In the genomic region with DNA sequence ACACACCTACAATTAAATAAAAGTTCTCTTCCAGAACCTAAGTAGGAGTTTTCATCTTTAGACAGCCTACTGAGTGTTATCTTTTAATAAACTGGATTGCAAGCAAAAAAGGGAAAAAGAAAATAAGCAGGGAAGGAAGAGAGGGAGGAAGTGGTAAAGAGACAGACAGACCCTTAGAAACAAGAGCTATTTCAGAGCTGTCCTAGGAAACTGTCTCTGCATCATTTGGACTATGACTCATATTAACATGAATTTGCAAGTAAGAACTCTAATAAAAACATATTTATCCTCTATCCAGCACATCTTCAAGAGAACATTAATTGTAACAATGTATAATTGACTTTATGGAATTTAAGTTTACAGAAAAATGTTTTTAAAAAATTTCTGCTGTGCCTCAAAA, we compare ENCODE assay signal across 16 cellular contexts.
DNase-seq lines count a peak whose midpoint lies in the region; ATAC-seq and TF ChIP-seq lines count a peak whose summit lies in the region.
"Had no signal": no experiment of that assay in that cellular context is flagged by ENCODE, and none has a peak within 500 bp of the region (broad histone marks: within the 10 kb centered on the region; RNA-seq: fewer than 3 reads in every experiment).

No MANE protein-coding gene starts in this region.

- TF ChIP-seq CTCF in astrocyte of the spinal cord (IDR thresholded peaks at IDR 0.05; ENCODE audit: low read depth, low read length): no peak

- no peaks in the 10 kb centered on the region for H3K27me3 ChIP-seq in BLaER1

- H3K4me1 ChIP-seq in BLaER1: peaks cover 7% of the 10 kb centered on the region

- DNase-seq in NCI-H748 (lab: John Stamatoyannopoulos, UW; ENCODE audit: unreplicated experiment) (peak; percentile 41), astrocyte of the spinal cord (ENCODE audit: low read depth, low spot score) (peak; percentile 10), foreskin melanocyte (peak; percentile 3), activated gamma-delta T cell treated with Interleukin-2 at 50 U/mL for 16 hours (no peak)
- DNase-seq in activated naive CD8-positive, alpha-beta T cell treated with anti-CD3 and anti-CD28 coated beads, Interleukin-2, amount 50 U/mL, for 24 hours: no peak
- DNase-seq: Calu3; CD4-positive, alpha-beta T cell; H9; NCI-H1436; NCI-H2029 treated with DMSO at 0.1 percent for 48 hours; NCI-H510A; SIG-M5 had no signal

- no peak overlapping the region for H3K9ac ChIP-seq in BLaER1

- H3K27ac ChIP-seq in BLaER1: no peak overlapping the region

- H3K4me1 Mint-ChIP-seq in activated naive CD8-positive, alpha-beta T cell treated with anti-CD3 and anti-CD28 coated beads, Interleukin-2, amount 50 U/mL, for 24 hours: no peaks in the 10 kb centered on the region

- no peak overlapping the region for H3K27ac Mint-ChIP-seq in activated naive CD8-positive, alpha-beta T cell treated with anti-CD3 and anti-CD28 coated beads, Interleukin-2, amount 50 U/mL, for 24 hours
- H3K27ac Mint-ChIP-seq: CD4-positive, alpha-beta T cell; H9 had no signal

- no peaks in the 10 kb centered on the region for H3K36me3 ChIP-seq in BLaER1

- H4K20me1 ChIP-seq in BLaER1: no peaks in the 10 kb centered on the region

- ATAC-seq in GM21381 (IDR thresholded peaks at IDR 0.05; ENCODE audit: unreplicated experiment) (no peak), GM21515 (IDR thresholded peaks at IDR 0.05; ENCODE audit: unreplicated experiment) (no peak)
- ATAC-seq in activated naive CD8-positive, alpha-beta T cell treated with anti-CD3 and anti-CD28 coated beads, Interleukin-2, amount 50 U/mL, for 24 hours: no peak
- ATAC-seq: K562 had no signal

- no peak overlapping the region for H3K4me3 Mint-ChIP-seq in activated naive CD8-positive, alpha-beta T cell treated with anti-CD3 and anti-CD28 coated beads, Interleukin-2, amount 50 U/mL, for 24 hours
- H3K4me3 Mint-ChIP-seq: CD4-positive, alpha-beta T cell; H9 had no signal

- H3K4me2 ChIP-seq in BLaER1: peak overlapping the region; percentile 22; the same call in 1 of the 2 replicates

- H3K9me3 Mint-ChIP-seq in activated naive CD8-positive, alpha-beta T cell treated with anti-CD3 and anti-CD28 coated beads, Interleukin-2, amount 50 U/mL, for 24 hours: no peaks in the 10 kb centered on the region
- H3K9me3 Mint-ChIP-seq: CD4-positive, alpha-beta T cell; H9 had no signal

- H3K4me3 ChIP-seq in BLaER1 (no peak overlapping the region), astrocyte of the spinal cord (ENCODE audit: low read depth, low read length) (no peak overlapping the region)
- H3K4me3 ChIP-seq: K562 had no signal

- H3K27me3 Mint-ChIP-seq in activated naive CD8-positive, alpha-beta T cell treated with anti-CD3 and anti-CD28 coated beads, Interleukin-2, amount 50 U/mL, for 24 hours: no peaks in the 10 kb centered on the region
- H3K27me3 Mint-ChIP-seq: CD4-positive, alpha-beta T cell had no signal

- in situ Hi-C loops in astrocyte of the spinal cord (cut with HindIII; ENCODE audit: low sequenced_read_pairs): no loop called here

- no peaks in the 10 kb centered on the region for H3K9me3 ChIP-seq in BLaER1

- no peaks in the 10 kb centered on the region for H3K36me3 Mint-ChIP-seq in activated naive CD8-positive, alpha-beta T cell treated with anti-CD3 and anti-CD28 coated beads, Interleukin-2, amount 50 U/mL, for 24 hours (ENCODE audit: low read depth)

Comparison
In these comparisons a context has a peak if more than half of its experiments do, and no peak if none do; other contexts are left out.
1. DNase-seq: peak in NCI-H748 (single experiment), astrocyte of the spinal cord (single experiment) and foreskin melanocyte (single experiment); none in activated gamma-delta T cell treated with Interleukin-2 at 50 U/mL for 16 hours (single experiment) and activated naive CD8-positive, alpha-beta T cell treated with anti-CD3 and anti-CD28 coated beads, Interleukin-2, amount 50 U/mL, for 24 hours (single experiment).